In genomic region chr11:62169935-62170334, GRCh38 we compare ENCODE assay signal across 1 cellular context.
TF ChIP-seq lines count a peak whose summit lies in the region.

No MANE protein-coding gene starts in this region.

TF ChIP-seq in endothelial cell of umbilical vein, 7 proteins besides CTCF, POLR2A, EP300 and RAD21 (continued from another document):
- TF ChIP-seq POLR2AphosphoS5 (IDR thresholded peaks at IDR 0.05; ENCODE audit: insufficient read depth, low read depth, low read length): no peak
